ENCODE assay signal across 12 cellular contexts in the genomic region with DNA sequence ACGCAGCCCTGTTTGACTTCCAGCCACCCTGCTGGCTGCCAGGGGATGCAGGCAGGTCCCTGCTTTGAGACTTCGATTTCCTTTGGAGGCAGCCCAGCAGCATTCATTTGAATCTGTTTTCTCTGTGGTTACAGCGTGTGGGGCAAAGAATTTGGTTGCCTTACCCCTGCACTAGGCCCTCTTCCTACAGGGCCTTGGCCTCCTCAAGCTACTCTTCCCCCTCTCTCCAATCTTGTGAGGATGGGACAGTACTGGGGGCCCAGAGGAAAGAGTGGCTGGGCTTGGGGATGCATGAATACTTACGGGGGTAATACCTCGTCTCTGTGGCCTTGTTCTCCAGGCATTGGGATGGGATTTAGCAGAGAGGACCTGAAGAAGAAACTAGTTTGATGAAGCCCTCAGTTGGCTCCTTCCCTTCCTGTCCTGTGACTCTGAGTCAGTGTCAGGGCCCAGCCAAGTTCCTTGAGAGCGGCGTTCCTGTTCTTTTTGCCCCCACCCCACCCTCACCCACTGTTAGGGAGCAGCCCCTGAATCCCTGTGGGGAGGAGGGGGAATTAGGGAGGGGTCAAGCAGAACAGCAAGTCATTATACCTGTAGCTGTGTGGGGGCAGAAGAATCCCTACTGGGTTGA. TPM values are rescaled to one million over a fixed set of nuclear protein-coding genes. Genes with fewer than 3 reads are reported as not detected.
DNase-seq lines count a peak whose midpoint lies in the region; TF ChIP-seq lines count a peak whose summit lies in the region.
"Had no signal": no experiment of that assay in that cellular context is flagged by ENCODE, and none has a peak within 500 bp of the region (broad histone marks: within the 10 kb centered on the region; RNA-seq: fewer than 3 reads in every experiment).

No MANE protein-coding gene starts in this region.

- 96% methylated on average over 7 of the region's 7 CpGs for WGBS in hepatocyte (ENCODE audit: low lambda C conversion rate, missing lambda C conversion rate)
- WGBS in spleen, 5 donors: 66 to 84% (median 71%) methylated on average over 5 to 7 of the region's 7 CpGs

- H3K27me3 ChIP-seq in brain microvascular endothelial cell (replicated peaks) (no peaks in the 10 kb centered on the region), hepatocyte (no peaks in the 10 kb centered on the region), spleen (replicated peaks in 1 of 7) (peaks cover 0 to 14% (median 0%) of the 10 kb centered on the region in 7 donors)

- H3K36me3 ChIP-seq in brain microvascular endothelial cell (replicated peaks) (peaks cover 61% of the 10 kb centered on the region), hepatocyte (replicated peaks; ENCODE audit: insufficient read depth, low read depth) (no peaks in the 10 kb centered on the region), spleen (peaks cover 0 to 42% (median 0%) of the 10 kb centered on the region in 6 donors)

- H3K9me3 ChIP-seq in hepatocyte (ENCODE audit: low read depth): no peaks in the 10 kb centered on the region
- no peaks in the 10 kb centered on the region for H3K9me3 ChIP-seq in spleen

- peaks cover 52% of the 10 kb centered on the region for H3K4me1 ChIP-seq in hepatocyte (ENCODE audit: insufficient read depth)
- peaks cover 26 to 100% (median 70%) of the 10 kb centered on the region in 6 donors for H3K4me1 ChIP-seq in spleen

- no peak overlapping the region for H3K4me3 ChIP-seq in brain microvascular endothelial cell (ENCODE audit: low read depth, low read length)
- H3K4me3 ChIP-seq in hepatocyte: no peak overlapping the region
- no peak overlapping the region for H3K4me3 ChIP-seq in spleen

- TF ChIP-seq CTCF in brain microvascular endothelial cell (IDR thresholded peaks at IDR 0.05; ENCODE audit: low read depth, low read length, missing control alignments) (no peak), hepatocyte (IDR thresholded peaks at IDR 0.05; ENCODE audit: poor library complexity) (no peak), spleen (IDR thresholded peaks at IDR 0.05 in 8 of 11, conservative IDR thresholded peaks at IDR 0.05 in 3 of 11) (no peak)

- H3K27ac ChIP-seq in brain microvascular endothelial cell (peak overlapping the region; percentile 65), hepatocyte (peak overlapping the region; percentile 98), spleen (peak overlapping the region in 7 of 8 donors; percentile 22 to 81 (median 59))

- no peaks in the 10 kb centered on the region for H3K9me2 ChIP-seq in hepatocyte (replicated peaks; ENCODE audit: insufficient read depth)

- H3K4me2 ChIP-seq in hepatocyte: peak overlapping the region; percentile 40

- DNase-seq in ELR (ENCODE audit: low read depth): peak; percentile 50
- DNase-seq in brain microvascular endothelial cell: no peak
- DNase-seq in hepatocyte (ENCODE audit: low spot score): no peak
- DNase-seq in spleen: no peak
- no peak for DNase-seq in T-helper 9 cell
- DNase-seq in KBM-7: no peak
- DNase-seq in COR-L47 (lab: John Stamatoyannopoulos, UW): no peak
- no peak for DNase-seq in activated CD8-positive, alpha-beta memory T cell treated with anti-CD3 and anti-CD28 coated beads, Interleukin-2, amount 50 U/mL, for 48 hours
- DNase-seq: DMS53, kidney glomerular epithelial cell, NCI-H2107, T-helper 1 cell had no signal

- no peak for TF ChIP-seq POLR2A in spleen (IDR thresholded peaks at IDR 0.05)

- in situ Hi-C loops in brain microvascular endothelial cell (cut with HindIII; ENCODE audit: low pct_ligation_motif_present, low sequenced_read_pairs): no loop called here
- in situ Hi-C loops in KBM-7 (cut with MboI; ENCODE audit: low pct_unique_long_range_greater_than_20kb, low sequenced_read_pairs): no loop called here

- H3K79me2 ChIP-seq in hepatocyte: peaks cover 31% of the 10 kb centered on the region

- H4K20me1 ChIP-seq in hepatocyte (ENCODE audit: insufficient read depth, poor library complexity, severe bottlenecking): no peaks in the 10 kb centered on the region

- H2AFZ ChIP-seq in hepatocyte: no peak overlapping the region

- intact Hi-C loops in spleen (cut with DNase I; ENCODE audit: low total_unique reads): no loop called here

RNA-seq across cellular contexts. Expression of a gene that starts 5.1 kb away (rescaled TPM):
- total RNA-seq in hepatocyte: not detected in 2 replicates
- polyA plus RNA-seq in hepatocyte: 0.59 TPM in 1 of 2 replicates, not detected in the other
- total RNA-seq in spleen: not detected
- not detected for polyA plus RNA-seq in spleen

RNA-seq across cellular contexts. Expression of a gene that starts 24.2 kb away (rescaled TPM):
- total RNA-seq in hepatocyte: 48.5 and 76.8 TPM in 2 replicates
- polyA plus RNA-seq in hepatocyte: 47.8 and 57.6 TPM in 2 replicates
- total RNA-seq in spleen: 100 to 1,000 TPM; 103 to 216 (median 181) TPM
- polyA plus RNA-seq in spleen: 10 to 100 TPM in 2 of 3 donors, 1 to 10 TPM in 1; 8.9 to 24.0 (median 13.0) TPM

RNA-seq across cellular contexts. Expression of a gene that starts 41.4 kb away (rescaled TPM):
- total RNA-seq in hepatocyte (76.7 and 78.9 TPM in 2 replicates), spleen (100 to 1,000 TPM; 196 to 336 (median 280) TPM)
- polyA plus RNA-seq in hepatocyte (80.0 and 101 TPM in 2 replicates), spleen (100 to 1,000 TPM; 140 to 312 (median 241) TPM)
